ENCODE assay signal across 35 cellular contexts in the genomic region with DNA sequence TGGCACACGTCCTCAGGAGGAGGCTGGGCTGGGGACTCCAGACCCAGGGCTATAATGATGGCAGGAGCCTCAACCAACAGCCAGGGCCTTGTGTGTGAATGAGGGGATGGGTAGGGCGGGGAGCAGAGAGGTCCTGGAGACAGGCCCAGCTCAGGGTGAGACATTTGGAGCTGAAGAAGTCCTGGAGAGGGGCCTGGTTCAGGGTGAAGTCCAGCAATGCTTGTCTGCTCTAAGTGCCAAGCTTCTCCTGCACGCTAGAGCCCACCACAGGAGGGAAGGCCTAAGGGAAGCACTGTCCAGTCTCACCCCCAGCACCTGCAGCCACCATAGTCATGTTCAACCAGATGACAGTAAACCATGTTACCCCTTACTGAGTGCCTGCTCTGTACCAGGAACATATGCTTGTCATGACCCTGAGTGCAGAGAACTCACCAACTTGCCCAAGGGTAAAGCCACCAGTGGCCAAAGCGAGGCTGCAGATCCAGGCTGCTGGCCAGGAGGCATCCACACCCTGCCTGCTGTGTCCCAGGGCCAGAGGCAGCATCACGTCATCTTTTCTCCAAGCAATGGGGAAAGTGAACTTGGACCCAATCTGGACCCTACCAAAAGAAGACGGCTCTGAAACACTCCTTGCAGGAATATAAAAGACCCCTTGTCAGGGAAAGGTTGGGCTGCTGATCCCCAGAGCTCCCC. TPM values are rescaled to one million over a fixed set of nuclear protein-coding genes. Genes with fewer than 3 reads are reported as not detected.
"Had no signal": no experiment of that assay in that cellular context is flagged by ENCODE, and none has a peak within 500 bp of the region (broad histone marks: within the 10 kb centered on the region; RNA-seq: fewer than 3 reads in every experiment).

No MANE protein-coding gene starts in this region.

- H3K4me1 ChIP-seq: heart left ventricle, pancreas, prostate gland, sigmoid colon, upper lobe of left lung, vagina had no signal

- H3K4me3 ChIP-seq: heart left ventricle, lung, pancreas, prostate gland, sigmoid colon, upper lobe of left lung, vagina had no signal

- H3K27me3 Mint-ChIP-seq: activated CD4-positive, alpha-beta memory T cell treated with anti-CD3 and anti-CD28 coated beads for 36 hours; activated CD4-positive, alpha-beta T cell treated with anti-CD3 and anti-CD28 coated beads, Interleukin-2, amount 10 ng/mL, durations not matched to agents 24 days and 14 days had no signal

- H3K27ac ChIP-seq: heart left ventricle, neutrophil, pancreas, prostate gland, sigmoid colon, upper lobe of left lung, vagina, VCaP had no signal

- DNase-seq: activated CD4-positive, alpha-beta memory T cell treated with anti-CD3 and anti-CD28 coated beads for 36 hours; activated CD4-positive, alpha-beta T cell treated with anti-CD3 and anti-CD28 coated beads, Interleukin-2, amount 10 ng/mL, durations not matched to agents 24 days and 14 days; activated CD8-positive, alpha-beta memory T cell treated with anti-CD3 and anti-CD28 coated beads, Interleukin-2, amount 50 U/mL, for 48 hours; activated gamma-delta T cell; activated naive CD4-positive, alpha-beta T cell treated with anti-CD3 and anti-CD28 coated beads, Interleukin-2, amount 10 ng/mL, durations not matched to agents 7 days and 5 days; activated naive CD8-positive, alpha-beta T cell treated with anti-CD3 and anti-CD28 coated beads, Interleukin-2, amount 10 ng/mL, durations not matched to agents 7 days and 5 days; activated T-cell treated with anti-CD3 and anti-CD28 coated beads, Interleukin-2, amount 50 U/mL, for 24 hours; amygdala; central memory CD4-positive, alpha-beta T cell; foreskin fibroblast; heart left ventricle; hypothalamus; immature natural killer cell; mesendoderm; natural killer cell; pancreas; retina; sigmoid colon; small intestine; stimulated activated CD4-positive, alpha-beta T cell treated with anti-CD3 and anti-CD28 coated beads, Interleukin-4, amount 100 ng/mL, for 24 hours; stimulated activated naive CD8-positive, alpha-beta T cell treated with anti-CD3 and anti-CD28 coated beads, Interleukin-15, amount 100 ng/mL, for 72 hours; substantia nigra; upper lobe of left lung had no signal

- H3K9me3 ChIP-seq: heart left ventricle, neutrophil, pancreas, prostate gland, sigmoid colon, upper lobe of left lung, vagina had no signal

- H3K4me3 Mint-ChIP-seq: activated CD4-positive, alpha-beta memory T cell treated with anti-CD3 and anti-CD28 coated beads for 36 hours; activated CD4-positive, alpha-beta T cell treated with anti-CD3 and anti-CD28 coated beads, Interleukin-2, amount 10 ng/mL, durations not matched to agents 24 days and 14 days; activated naive CD4-positive, alpha-beta T cell treated with anti-CD3 and anti-CD28 coated beads, Interleukin-2, amount 10 ng/mL, durations not matched to agents 7 days and 5 days; activated naive CD8-positive, alpha-beta T cell treated with anti-CD3 and anti-CD28 coated beads, Interleukin-2, amount 10 ng/mL, durations not matched to agents 7 days and 5 days; activated T-cell treated with anti-CD3 and anti-CD28 coated beads, Interleukin-2, amount 50 U/mL, for 24 hours; immature natural killer cell; natural killer cell; stimulated activated memory B cell treated with anti-CD40 and anti-IgM and Interleukin-4, amounts not matched to agents 10 μg/mL and 1 μg/mL and 100 μg/mL, for 72 hours; stimulated activated naive CD8-positive, alpha-beta T cell treated with anti-CD3 and anti-CD28 coated beads, Interleukin-15, amount 100 ng/mL, for 72 hours had no signal

- ATAC-seq: activated CD4-positive, CD25-positive, alpha-beta regulatory T cell treated with anti-CD3 and anti-CD28 coated beads, Interleukin-2, amount 50 U/mL, for 24 hours; heart left ventricle; left lobe of liver; natural killer cell; pancreas; stimulated activated memory B cell treated with anti-CD40 and anti-IgM and Interleukin-4, amounts not matched to agents 10 μg/mL and 1 μg/mL and 100 μg/mL, for 72 hours; stimulated activated naive CD8-positive, alpha-beta T cell treated with anti-CD3 and anti-CD28 coated beads, Interleukin-15, amount 100 ng/mL, for 72 hours had no signal

- H3K36me3 ChIP-seq: heart left ventricle, neutrophil, pancreas, prostate gland, sigmoid colon, upper lobe of left lung, vagina had no signal

- H3K36me3 Mint-ChIP-seq: activated CD4-positive, alpha-beta memory T cell treated with anti-CD3 and anti-CD28 coated beads for 36 hours; activated naive CD4-positive, alpha-beta T cell treated with anti-CD3 and anti-CD28 coated beads, Interleukin-2, amount 10 ng/mL, durations not matched to agents 7 days and 5 days; activated naive CD8-positive, alpha-beta T cell treated with anti-CD3 and anti-CD28 coated beads, Interleukin-2, amount 10 ng/mL, durations not matched to agents 7 days and 5 days; immature natural killer cell; natural killer cell; stimulated activated memory B cell treated with anti-CD40 and anti-IgM and Interleukin-4, amounts not matched to agents 10 μg/mL and 1 μg/mL and 100 μg/mL, for 72 hours had no signal

- H3K27ac Mint-ChIP-seq: activated CD4-positive, alpha-beta memory T cell treated with anti-CD3 and anti-CD28 coated beads for 36 hours; activated CD4-positive, alpha-beta T cell treated with anti-CD3 and anti-CD28 coated beads, Interleukin-2, amount 10 ng/mL, durations not matched to agents 24 days and 14 days; activated naive CD4-positive, alpha-beta T cell treated with anti-CD3 and anti-CD28 coated beads, Interleukin-2, amount 10 ng/mL, durations not matched to agents 7 days and 5 days; activated naive CD8-positive, alpha-beta T cell treated with anti-CD3 and anti-CD28 coated beads, Interleukin-2, amount 10 ng/mL, durations not matched to agents 7 days and 5 days; activated T-cell treated with anti-CD3 and anti-CD28 coated beads, Interleukin-2, amount 50 U/mL, for 24 hours; immature natural killer cell; natural killer cell; stimulated activated memory B cell treated with anti-CD40 and anti-IgM and Interleukin-4, amounts not matched to agents 10 μg/mL and 1 μg/mL and 100 μg/mL, for 72 hours; stimulated activated naive CD8-positive, alpha-beta T cell treated with anti-CD3 and anti-CD28 coated beads, Interleukin-15, amount 100 ng/mL, for 72 hours had no signal

- H3K4me1 Mint-ChIP-seq: activated CD4-positive, alpha-beta T cell treated with anti-CD3 and anti-CD28 coated beads, Interleukin-2, amount 10 ng/mL, durations not matched to agents 24 days and 14 days; immature natural killer cell had no signal

- H3K9me3 Mint-ChIP-seq: activated CD4-positive, alpha-beta memory T cell treated with anti-CD3 and anti-CD28 coated beads for 36 hours; activated CD4-positive, alpha-beta T cell treated with anti-CD3 and anti-CD28 coated beads, Interleukin-2, amount 10 ng/mL, durations not matched to agents 24 days and 14 days; activated naive CD4-positive, alpha-beta T cell treated with anti-CD3 and anti-CD28 coated beads, Interleukin-2, amount 10 ng/mL, durations not matched to agents 7 days and 5 days; activated naive CD8-positive, alpha-beta T cell treated with anti-CD3 and anti-CD28 coated beads, Interleukin-2, amount 10 ng/mL, durations not matched to agents 7 days and 5 days; activated T-cell treated with anti-CD3 and anti-CD28 coated beads, Interleukin-2, amount 50 U/mL, for 24 hours; natural killer cell; stimulated activated naive CD8-positive, alpha-beta T cell treated with anti-CD3 and anti-CD28 coated beads, Interleukin-15, amount 100 ng/mL, for 72 hours had no signal

- H3K27me3 ChIP-seq: neutrophil, pancreas, sigmoid colon, upper lobe of left lung, vagina had no signal

RNA-seq across cellular contexts. Expression of a gene that starts 24.0 kb away (rescaled TPM):
- total RNA-seq: activated CD4-positive, alpha-beta memory T cell treated with anti-CD3 and anti-CD28 coated beads for 36 hours; activated CD4-positive, alpha-beta T cell treated with anti-CD3 and anti-CD28 coated beads, Interleukin-2, amount 10 ng/mL, durations not matched to agents 24 days and 14 days; activated CD8-positive, alpha-beta memory T cell treated with anti-CD3 and anti-CD28 coated beads for 36 hours; activated naive CD8-positive, alpha-beta T cell treated with anti-CD3 and anti-CD28 coated beads, Interleukin-2, amount 10 ng/mL, durations not matched to agents 7 days and 5 days; endothelial cell of umbilical vein; left lobe of liver; mononuclear cell; natural killer cell; prostate gland; T-helper 1 cell treated with Interleukin-12 subunit alpha and Interleukin-12 subunit beta and Interleukin-4 antibody, amounts not matched to agents 30 ng/mL and 1 ng/mL, for 36 hours; vagina had no signal
- polyA plus RNA-seq: endothelial cell of umbilical vein, immature natural killer cell, lung, small intestine had no signal
